In genomic region chr7:155372782-155373358, GRCh38 we compare ENCODE assay signal across 8 cellular contexts.
A peak's percentile ranks its signal among the peaks of the same experiment; 100 is the strongest.
DNase-seq lines count a peak whose midpoint lies in the region; ATAC-seq and TF ChIP-seq lines count a peak whose summit lies in the region.

No MANE protein-coding gene starts in this region.

- peaks cover 51 to 92% (median 84%) of the 10 kb centered on the region in 9 donors for H3K27me3 ChIP-seq in heart left ventricle
- peaks cover 63 to 79% of the 10 kb centered on the region in 2 donors for H3K27me3 ChIP-seq in muscle layer of colon (ENCODE audit: control insufficient read depth in 1 of 2, insufficient read depth in 2 of 2, low read length in 2 of 2)

- intact Hi-C loops in heart left ventricle (cut with DNase I) = loop anchor here in 1 of 10 donors (10.0 kb wide), 1 partner anchor 82 kb away; the partner anchor contains the start of gene EN2
- intact Hi-C loops in left ventricle myocardium superior (cut with micrococcal nuclease) = no loop called here

- no peaks in the 10 kb centered on the region for H3K9me3 ChIP-seq in heart left ventricle
- no peaks in the 10 kb centered on the region for H3K9me3 ChIP-seq in muscle layer of colon (ENCODE audit: low read length)

- H3K36me3 Mint-ChIP-seq in activated naive CD8-positive, alpha-beta T cell = no peaks in the 10 kb centered on the region
- H3K36me3 Mint-ChIP-seq in progenitor cell of endocrine pancreas (ENCODE audit: insufficient read depth) = peaks cover 1% of the 10 kb centered on the region

- TF ChIP-seq CTCF in heart left ventricle (IDR thresholded peaks at IDR 0.05) (no peak), progenitor cell of endocrine pancreas (IDR thresholded peaks at IDR 0.05; ENCODE audit: unreplicated experiment) (no peak)

- DNase-seq in heart left ventricle (no peak), left ventricle myocardium superior (no peak), progenitor cell of endocrine pancreas (ENCODE audit: low spot score, unreplicated experiment) (no peak), NCI-H345 treated with DMSO at 0.1 percent for 48 hours (lab: John Stamatoyannopoulos, UW; ENCODE audit: unreplicated experiment) (no peak), NCI-H2029 treated with DMSO at 0.1 percent for 48 hours (lab: John Stamatoyannopoulos, UW) (no peak)

- H3K27ac ChIP-seq in heart left ventricle (no peak overlapping the region), muscle layer of colon (ENCODE audit: low read depth, low read length) (no peak overlapping the region), urinary bladder (ENCODE audit: low read depth) (no peak overlapping the region)

- WGBS in heart left ventricle, 4 donors = 3 to 4% (median 4%) methylated on average over 28 of the region's 28 CpGs
- WGBS in urinary bladder = 3% methylated on average over 28 of the region's 28 CpGs

- peak overlapping the region; percentile 72 for H3K4me3 Mint-ChIP-seq in activated naive CD8-positive, alpha-beta T cell
- no peak overlapping the region for H3K4me3 Mint-ChIP-seq in progenitor cell of endocrine pancreas (ENCODE audit: low read depth)

- no peak for ATAC-seq in heart left ventricle
- no peak for ATAC-seq in left ventricle myocardium superior

- H3K4me3 ChIP-seq in heart left ventricle = peak overlapping the region; percentile 3 to 41 (median 31)
- H3K4me3 ChIP-seq in muscle layer of colon (ENCODE audit: low read depth in 1 of 2, low read length in 2 of 2) = peak overlapping the region; percentile 23 to 50
- H3K4me3 ChIP-seq in urinary bladder (ENCODE audit: low read depth, low read length) = peak overlapping the region; percentile 20

- H3K9ac ChIP-seq in muscle layer of colon (ENCODE audit: low read length) = no peak overlapping the region

- H3K36me3 ChIP-seq in heart left ventricle (no peaks in the 10 kb centered on the region), muscle layer of colon (ENCODE audit: insufficient read depth, low read length) (no peaks in the 10 kb centered on the region), urinary bladder (ENCODE audit: insufficient read depth) (no peaks in the 10 kb centered on the region)

- peaks cover 0 to 52% (median 37%) of the 10 kb centered on the region in 12 donors for H3K4me1 ChIP-seq in heart left ventricle
- peaks cover 21% of the 10 kb centered on the region for H3K4me1 ChIP-seq in muscle layer of colon (ENCODE audit: insufficient read depth, low read length)
- H3K4me1 ChIP-seq in urinary bladder (ENCODE audit: insufficient read depth) = no peaks in the 10 kb centered on the region

- H3K4me1 Mint-ChIP-seq in activated naive CD8-positive, alpha-beta T cell (ENCODE audit: low read depth) = peaks cover 32% of the 10 kb centered on the region
- peaks cover 4% of the 10 kb centered on the region for H3K4me1 Mint-ChIP-seq in progenitor cell of endocrine pancreas (ENCODE audit: low read depth)

- H3K27me3 Mint-ChIP-seq in activated naive CD8-positive, alpha-beta T cell = peaks cover 52% of the 10 kb centered on the region
- H3K27me3 Mint-ChIP-seq in progenitor cell of endocrine pancreas = peaks cover 88% of the 10 kb centered on the region

- no peaks in the 10 kb centered on the region for H3K9me3 Mint-ChIP-seq in activated naive CD8-positive, alpha-beta T cell (ENCODE audit: low read depth)
- no peaks in the 10 kb centered on the region for H3K9me3 Mint-ChIP-seq in progenitor cell of endocrine pancreas (ENCODE audit: low read depth)

- no peak for TF ChIP-seq POLR2A in heart left ventricle (IDR thresholded peaks at IDR 0.05)

- H3K27ac Mint-ChIP-seq in activated naive CD8-positive, alpha-beta T cell = no peak overlapping the region
- H3K27ac Mint-ChIP-seq in progenitor cell of endocrine pancreas = no peak overlapping the region
